ENCODE assay signal across 8 cellular contexts in genomic region chr2:190469770-190470169, GRCh38.
DNase-seq lines count a peak whose midpoint lies in the region; ATAC-seq lines count a peak whose summit lies in the region.

No MANE protein-coding gene starts in this region.

- H3K27ac Mint-ChIP-seq in T-helper 17 cell = no peak overlapping the region
- H3K27ac Mint-ChIP-seq in activated naive CD4-positive, alpha-beta T cell treated with anti-CD3 and anti-CD28 coated beads, Interleukin-2, amount 50 U/mL, for 72 hours = peak overlapping the region in 1 of 2 donors; percentile 5

- peaks cover 37% of the 10 kb centered on the region for H3K4me1 Mint-ChIP-seq in T-helper 17 cell

- no peaks in the 10 kb centered on the region for H3K27me3 Mint-ChIP-seq in T-helper 17 cell

- peaks cover 2% of the 10 kb centered on the region for H3K36me3 Mint-ChIP-seq in T-helper 17 cell (ENCODE audit: low read depth)
- H3K36me3 Mint-ChIP-seq in activated naive CD4-positive, alpha-beta T cell treated with anti-CD3 and anti-CD28 coated beads, Interleukin-2, amount 50 U/mL, for 72 hours = peaks cover 21 to 54% of the 10 kb centered on the region in 2 donors

- H3K4me3 Mint-ChIP-seq in T-helper 17 cell = no peak overlapping the region

- H3K9me3 ChIP-seq in T-helper 17 cell (ENCODE audit: control insufficient read depth, low read length, poor library complexity, severe bottlenecking) = no peaks in the 10 kb centered on the region

- peaks cover 7 to 18% of the 10 kb centered on the region in 2 donors for H3K9me3 Mint-ChIP-seq in activated naive CD4-positive, alpha-beta T cell treated with anti-CD3 and anti-CD28 coated beads, Interleukin-2, amount 50 U/mL, for 72 hours

- ATAC-seq in left lobe of liver (peak; percentile 38), T-helper 17 cell (no peak), GM19324 (IDR thresholded peaks at IDR 0.05; ENCODE audit: low FRiP score, unreplicated experiment) (no peak)
- ATAC-seq in activated naive CD4-positive, alpha-beta T cell treated with anti-CD3 and anti-CD28 coated beads, Interleukin-2, amount 50 U/mL, for 72 hours = no peak

- DNase-seq in COLO668 (lab: John Stamatoyannopoulos, UW; ENCODE audit: unreplicated experiment) (peak; percentile 72), NCI-H187 treated with DMSO at 0.1 percent for 48 hours (lab: John Stamatoyannopoulos, UW) (peak; percentile 81), astrocyte of the hippocampus (ENCODE audit: low read depth, low spot score) (peak; percentile 48), left lobe of liver (ENCODE audit: low spot score) (no peak), NCI-H526 (lab: John Stamatoyannopoulos, UW) (no peak), T-helper 17 cell (no peak)
- DNase-seq in activated naive CD4-positive, alpha-beta T cell treated with anti-CD3 and anti-CD28 coated beads, Interleukin-2, amount 50 U/mL, for 72 hours (ENCODE audit: low spot score in 2 of 2) = no peak

Comparison
In these comparisons a context has a peak if more than half of its experiments do, and no peak if none do; other contexts are left out.
1. DNase-seq: peak in COLO668 (single experiment), NCI-H187 treated with DMSO at 0.1 percent for 48 hours (single experiment) and astrocyte of the hippocampus (single experiment); none in left lobe of liver (single experiment), NCI-H526 (0 of 2), T-helper 17 cell (0 of 3) and activated naive CD4-positive, alpha-beta T cell treated with anti-CD3 and anti-CD28 coated beads, Interleukin-2, amount 50 U/mL, for 72 hours (0 of 2).